Comparison of ENCODE assay signal across 8 cellular contexts in the genomic region with DNA sequence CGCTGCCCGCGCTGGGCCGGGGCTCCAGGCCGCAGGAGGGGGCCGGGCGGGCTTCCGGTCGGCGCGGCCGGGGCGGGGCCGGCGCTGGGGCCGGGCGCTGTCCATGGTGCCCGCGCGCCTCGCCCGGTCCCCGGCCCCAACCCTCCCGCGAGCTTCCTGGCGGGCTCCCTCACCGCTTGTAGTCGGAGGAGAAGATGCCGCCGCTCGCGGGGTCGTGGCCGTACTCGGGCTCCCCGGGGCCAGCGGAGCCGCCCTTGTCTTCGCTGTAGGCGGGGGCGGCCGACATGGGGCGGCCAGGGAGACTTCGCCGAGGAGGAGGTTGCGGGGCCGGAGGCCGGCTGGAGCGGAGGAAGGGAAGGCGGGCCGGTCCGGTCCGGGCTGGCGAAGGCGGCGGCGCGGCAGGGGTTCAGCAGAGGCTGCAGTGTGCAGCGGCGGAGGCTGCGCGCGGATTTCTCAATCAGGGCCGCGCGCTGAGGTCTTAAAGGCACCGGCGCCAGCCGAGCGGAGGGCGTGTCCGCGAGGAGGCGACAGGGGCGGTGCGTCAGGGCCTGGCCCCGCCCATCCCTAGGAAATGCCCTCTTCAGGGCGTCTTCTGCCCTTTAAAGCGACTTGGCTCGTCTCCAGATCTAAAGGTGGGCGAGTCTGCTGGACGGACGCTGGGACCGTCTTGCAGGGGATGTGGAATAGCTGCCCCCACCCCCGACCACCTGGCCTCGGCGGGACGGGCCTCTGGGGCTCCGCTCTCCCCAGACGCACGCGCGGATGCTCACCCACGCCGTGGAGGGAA. TPM values are rescaled to one million over a fixed set of nuclear protein-coding genes. Genes with fewer than 3 reads are reported as not detected.
DNase-seq lines count a peak whose midpoint lies in the region; ATAC-seq and TF ChIP-seq lines count a peak whose summit lies in the region.

Gene AP3B2 (minus strand): TSS at position 455 of the 787 bp plus-strand sequence. CDS start 169 bp downstream, at position 286.

- H3K27me3 ChIP-seq in KMS-11 (ENCODE audit: insufficient read depth, low read depth) (no peaks in the 10 kb centered on the region), neuron (ENCODE audit: insufficient read depth, low read length) (no peaks in the 10 kb centered on the region), stomach (peaks cover 0 to 16% (median 11%) of the 10 kb centered on the region in 3 donors)

- WGBS in stomach, 5 donors: 1% methylated on average over 43 to 95 of the region's 95 CpGs

- H3K4me3 ChIP-seq in KMS-11 (IDR thresholded peaks at IDR 0.05; ENCODE audit: insufficient read depth, low read depth, low read length) (no peak within 1 kb of the TSS), foreskin fibroblast (ENCODE audit: low read depth in 1 of 2, low read length in 2 of 2) (peak within 1 kb of the TSS; percentile 63 to 65), neuron (ENCODE audit: low read length) (peak within 1 kb of the TSS; percentile 89), stomach (peak within 1 kb of the TSS; percentile 64 to 94 (median 80))

- no peak for TF ChIP-seq EP300 in stomach (IDR thresholded peaks at IDR 0.05)

- DNase-seq in DMS153 (lab: John Stamatoyannopoulos, UW) (peak; percentile 44), SHP77 (lab: John Stamatoyannopoulos, UW) (peak; percentile 67 to 81), foreskin fibroblast (peak; percentile 73 to 91), stomach (peak; percentile 68)
- DNase-seq in activated effector memory CD4-positive, alpha-beta T cell treated with anti-CD3 and anti-CD28 coated beads, Interleukin-2, amount 50 U/mL, for 16 hours: peak; percentile 89

- no peak for TF ChIP-seq POLR2A in stomach (IDR thresholded peaks at IDR 0.05)

- H3K4me1 ChIP-seq in KMS-11 (ENCODE audit: low read depth, poor library complexity, severe bottlenecking): no peaks in the 10 kb centered on the region
- peaks cover 26% of the 10 kb centered on the region for H3K4me1 ChIP-seq in neuron (ENCODE audit: insufficient read depth, low read length)
- peaks cover 10 to 20% (median 17%) of the 10 kb centered on the region in 4 donors for H3K4me1 ChIP-seq in stomach

- peak within 1 kb of the TSS; percentile 78 for H3K4me2 ChIP-seq in KMS-11

- TF ChIP-seq CTCF in KMS-11 (conservative IDR thresholded peaks at IDR 0.05; ENCODE audit: low read depth, low read length) (no peak), foreskin fibroblast (IDR thresholded peaks at IDR 0.05; ENCODE audit: low read depth, low read length) (no peak), stomach (IDR thresholded peaks at IDR 0.05) (no peak)

- intact Hi-C loops in stomach (cut with DNase I; ENCODE audit: low total_unique reads): no loop called here

- H3K36me3 ChIP-seq in KMS-11 (ENCODE audit: insufficient read depth): no peaks in the 10 kb centered on the region
- no peaks in the 10 kb centered on the region for H3K36me3 ChIP-seq in neuron (ENCODE audit: insufficient read depth, low read length)
- no peaks in the 10 kb centered on the region for H3K36me3 ChIP-seq in stomach

- H4K20me1 ChIP-seq in KMS-11 (ENCODE audit: insufficient read depth): no peaks in the 10 kb centered on the region

- no peak within 1 kb of the TSS for H3K9ac ChIP-seq in KMS-11

- H3K27ac ChIP-seq in KMS-11 (no peak within 1 kb of the TSS), stomach (peak within 1 kb of the TSS; percentile 13 to 73 (median 59))

- peak within 1 kb of the TSS; percentile 94 for H2AFZ ChIP-seq in KMS-11 (ENCODE audit: low read depth)
- H2AFZ ChIP-seq in neuron (ENCODE audit: low read depth, low read length): peak within 1 kb of the TSS; percentile 99

- ATAC-seq in GM21786 (IDR thresholded peaks at IDR 0.05; ENCODE audit: unreplicated experiment): peak; percentile 90

- H3K9me3 ChIP-seq in neuron (ENCODE audit: low read length): no peaks in the 10 kb centered on the region
- no peaks in the 10 kb centered on the region for H3K9me3 ChIP-seq in stomach

- H3K79me2 ChIP-seq in KMS-11 (ENCODE audit: insufficient read depth, low read depth): no peaks in the 10 kb centered on the region

RNA-seq across cellular contexts. Expression of gene AP3B2, which starts in this region (rescaled TPM):
- total RNA-seq in stomach: 1 to 10 TPM in 3 of 5 donors, under 1 TPM in 1, not detected in 1; 0.29 to 8.0 (median 2.5) TPM
- 1 to 10 TPM; 1.4 to 2.6 (median 1.7) TPM for polyA plus RNA-seq in stomach
